ENCODE assay signal across 1 cellular context in the genomic region with DNA sequence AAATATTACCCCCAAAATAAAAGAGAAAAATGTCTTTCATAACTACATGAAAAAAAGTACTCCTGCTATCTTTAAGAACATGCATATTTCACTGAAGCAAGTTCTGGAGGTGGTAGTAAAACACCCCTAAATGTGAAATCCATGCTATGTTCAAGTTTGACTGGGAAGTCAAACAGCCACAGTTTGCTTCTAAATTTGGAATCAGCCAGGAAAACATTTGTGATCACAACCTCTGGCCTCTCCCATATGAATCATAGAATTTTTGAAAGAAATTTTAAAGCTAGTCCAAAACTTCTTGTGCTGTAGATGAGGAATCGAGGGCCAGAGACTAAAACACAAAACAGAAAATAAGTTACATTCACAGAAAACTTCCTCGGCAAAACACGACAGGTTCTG.
TF ChIP-seq lines count a peak whose summit lies in the region.

No MANE protein-coding gene starts in this region.

TF ChIP-seq in A549, 52 proteins besides CTCF, POLR2A, EP300 and RAD21 (continued from another document):
- TF ChIP-seq, protein P1, sequence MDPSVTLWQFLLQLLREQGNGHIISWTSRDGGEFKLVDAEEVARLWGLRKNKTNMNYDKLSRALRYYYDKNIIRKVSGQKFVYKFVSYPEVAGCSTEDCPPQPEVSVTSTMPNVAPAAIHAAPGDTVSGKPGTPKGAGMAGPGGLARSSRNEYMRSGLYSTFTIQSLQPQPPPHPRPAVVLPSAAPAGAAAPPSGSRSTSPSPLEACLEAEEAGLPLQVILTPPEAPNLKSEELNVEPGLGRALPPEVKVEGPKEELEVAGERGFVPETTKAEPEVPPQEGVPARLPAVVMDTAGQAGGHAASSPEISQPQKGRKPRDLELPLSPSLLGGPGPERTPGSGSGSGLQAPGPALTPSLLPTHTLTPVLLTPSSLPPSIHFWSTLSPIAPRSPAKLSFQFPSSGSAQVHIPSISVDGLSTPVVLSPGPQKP (IDR thresholded peaks at IDR 0.05; ENCODE audit: low read depth, low read length) = no peak
- TF ChIP-seq SMC3 (IDR thresholded peaks at IDR 0.05) = no peak
- no peak for TF ChIP-seq BHLHE40 (IDR thresholded peaks at IDR 0.05; ENCODE audit: low read depth, low read length)
- TF ChIP-seq CBX2 (IDR thresholded peaks at IDR 0.05; ENCODE audit: borderline replicate concordance, low read depth) = no peak
- TF ChIP-seq RCOR1 (IDR thresholded peaks at IDR 0.05; ENCODE audit: low read depth, low read length) = no peak
- TF ChIP-seq HOXB5 (CRISPR knock-in tag; IDR thresholded peaks at IDR 0.05) = no peak
TF ChIP-seq in A549: peak in this region for 0.
